In the genomic region with DNA sequence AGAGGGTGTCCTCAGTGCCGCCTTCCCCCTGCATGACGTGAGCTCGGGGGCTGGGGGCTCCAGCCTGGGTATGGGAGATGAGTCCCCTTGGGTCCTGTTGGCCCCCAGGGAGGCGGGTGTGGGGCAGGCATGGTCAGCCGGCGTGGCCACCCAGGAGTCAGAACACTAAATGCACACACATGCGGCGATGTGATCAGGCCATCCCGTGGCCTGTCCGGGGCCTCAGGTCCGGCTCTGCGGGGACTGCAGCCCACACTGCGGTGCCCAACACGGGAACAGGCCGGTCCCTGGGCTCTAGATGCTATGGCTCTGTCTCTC, we compare ENCODE assay signal across 1 cellular context.
TF ChIP-seq lines count a peak whose summit lies in the region.

No MANE protein-coding gene starts in this region.

TF ChIP-seq in HepG2, 621 proteins besides CTCF, POLR2A, EP300 and RAD21:
- TF ChIP-seq HNRNPLL (IDR thresholded peaks at IDR 0.05; ENCODE audit: low read depth, low read length, poor library complexity, severe bottlenecking): peak; percentile 13
- TF ChIP-seq PRPF4 (IDR thresholded peaks at IDR 0.05; ENCODE audit: low read depth, low read length, poor library complexity, severe bottlenecking): no peak
